ENCODE assay signal across 8 cellular contexts in the genomic region with DNA sequence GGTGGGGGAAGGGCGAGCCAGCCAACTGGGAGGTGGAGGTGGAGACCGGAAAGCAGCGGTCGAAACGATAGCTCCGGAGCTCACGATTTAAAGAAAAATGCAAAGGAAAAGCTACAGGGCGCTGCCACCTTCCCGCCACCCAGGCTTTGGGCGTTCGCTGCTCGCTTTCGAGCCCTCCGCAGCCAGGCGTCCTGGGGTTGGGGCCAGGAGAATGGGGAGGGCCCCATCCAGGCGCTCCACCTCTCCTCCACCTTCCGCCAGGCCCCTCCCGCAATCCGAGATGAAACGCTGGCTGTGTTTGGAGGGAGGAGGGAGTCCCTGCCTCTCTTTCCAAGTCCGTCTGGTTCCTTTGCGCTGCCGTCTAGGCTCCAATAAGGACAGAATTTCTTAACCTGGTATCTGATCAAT. TPM values are rescaled to one million over a fixed set of nuclear protein-coding genes. Genes with fewer than 3 reads are reported as not detected.
DNase-seq lines count a peak whose midpoint lies in the region; ATAC-seq, FAIRE-seq and TF ChIP-seq lines count a peak whose summit lies in the region.

No MANE protein-coding gene starts in this region.

- H3K9me3 ChIP-seq in SK-N-MC (ENCODE audit: low read depth, low read length) (no peaks in the 10 kb centered on the region), endocrine pancreas (ENCODE audit: control insufficient read depth, low read length) (no peaks in the 10 kb centered on the region), upper lobe of left lung (no peaks in the 10 kb centered on the region)

- no peak for TF ChIP-seq CTCF in AG09309 (IDR thresholded peaks at IDR 0.05; ENCODE audit: control insufficient read depth, insufficient read depth, low read depth, low read length, missing control alignments)
- TF ChIP-seq CTCF in upper lobe of left lung (IDR thresholded peaks at IDR 0.05), result no peak

- WGBS in upper lobe of left lung, 2 donors, result 0% methylated on average over 20 to 23 of the region's 23 CpGs

- H3K27me3 ChIP-seq in endocrine pancreas (ENCODE audit: control insufficient read depth, insufficient read depth, low read length), result peaks cover 10% of the 10 kb centered on the region
- H3K27me3 ChIP-seq in upper lobe of left lung, result peaks cover 0 to 4% (median 0%) of the 10 kb centered on the region in 4 donors

- H3K9ac ChIP-seq in SK-N-MC (ENCODE audit: insufficient read length), result peak overlapping the region; percentile 49
- peak overlapping the region; percentile 82 for H3K9ac ChIP-seq in endocrine pancreas (ENCODE audit: control insufficient read depth, insufficient read depth, low read length)

- FAIRE-seq in GM12892 (lab: Jason Lieb, UNC), result no peak

- no peak for TF ChIP-seq EP300 in upper lobe of left lung (IDR thresholded peaks at IDR 0.05)

- no peak for DNase-seq in AG09309 (ENCODE audit: low read depth)
- peak; percentile 39 for DNase-seq in GM12892 (ENCODE audit: insufficient read length)
- DNase-seq in KBM-7, result peak; percentile 84
- DNase-seq in SK-N-MC (ENCODE audit: low read depth, low spot score), result peak; percentile 44
- DNase-seq in middle frontal gyrus (ENCODE audit: extremely low spot score, low spot score), result peak; percentile 4
- DNase-seq in upper lobe of left lung, result peak in 1 of 2 donors; percentile 56
- no peak for DNase-seq in activated CD4-positive, alpha-beta T cell treated with anti-CD3 and anti-CD28 coated beads, Interleukin-2, amount 50 U/mL, for 1 hour

- in situ Hi-C loops in KBM-7 (cut with MboI; ENCODE audit: low pct_unique_long_range_greater_than_20kb, low sequenced_read_pairs), result loop anchor here (25.0 kb wide), 1 partner anchor 196 kb away; no protein-coding TSS in a partner anchor

- 0 out of 2 replicates have a peak, but pooled peaks cover 3% of the 10 kb centered on the region for H3K36me3 ChIP-seq in SK-N-MC (ENCODE audit: insufficient read depth, low read length)
- H3K36me3 ChIP-seq in endocrine pancreas (ENCODE audit: control insufficient read depth, insufficient read depth, low read length), result no peaks in the 10 kb centered on the region
- H3K36me3 ChIP-seq in upper lobe of left lung, result no peaks in the 10 kb centered on the region

- no peak for TF ChIP-seq POLR2A in GM12892 (IDR thresholded peaks at IDR 0.05; ENCODE audit: low read depth, low read length)
- TF ChIP-seq POLR2A in upper lobe of left lung (IDR thresholded peaks at IDR 0.05), result no peak

- ATAC-seq in upper lobe of left lung (ENCODE audit: low FRiP score in 2 of 2), result peak; percentile 28 to 68

- peak overlapping the region; percentile 39 for H3K4me3 ChIP-seq in AG09309 (ENCODE audit: control insufficient read depth, low read depth, low read length)
- peak overlapping the region; percentile 85 for H3K4me3 ChIP-seq in SK-N-MC
- H3K4me3 ChIP-seq in endocrine pancreas (ENCODE audit: control insufficient read depth, insufficient read depth, low read length), result peak overlapping the region; percentile 73
- peak overlapping the region; percentile 50 to 62 (median 52) for H3K4me3 ChIP-seq in upper lobe of left lung

- H3K4me1 ChIP-seq in endocrine pancreas (ENCODE audit: control insufficient read depth, insufficient read depth, low read length) (no peaks in the 10 kb centered on the region), upper lobe of left lung (peaks cover 25 to 33% (median 27%) of the 10 kb centered on the region in 4 donors)

- H3K27ac ChIP-seq in SK-N-MC (0 out of 2 replicates have a peak overlapping the region, but pooled peaks have one; percentile 40), upper lobe of left lung (peak overlapping the region; percentile 51 to 72 (median 52))

RNA-seq across cellular contexts. Expression of a gene that starts 0.5 kb away (rescaled TPM):
- 1.5 TPM for polyA plus RNA-seq in GM12892 (2012; ENCODE audit: missing spikeins)
- 1 to 10 TPM; 1.4 to 6.8 (median 4.7) TPM for total RNA-seq in upper lobe of left lung

Comparison
In these comparisons a context has a peak if more than half of its experiments do, and no peak if none do; other contexts are left out.
1. DNase-seq: peak in GM12892 (single experiment), KBM-7 (single experiment), SK-N-MC (single experiment) and middle frontal gyrus (single experiment); none in AG09309 (single experiment) and activated CD4-positive, alpha-beta T cell treated with anti-CD3 and anti-CD28 coated beads, Interleukin-2, amount 50 U/mL, for 1 hour (single experiment).
2. Peak in every context shown above with its lines, with median percentiles within 50 percentile points of each other: H3K4me3 ChIP-seq.